Comparison of ENCODE assay signal across 1 cellular context in genomic region chr10:70648427-70648826, GRCh38.
A peak's percentile ranks its signal among the peaks of the same experiment; 100 is the strongest.
TF ChIP-seq lines count a peak whose summit lies in the region.

No MANE protein-coding gene starts in this region.

TF ChIP-seq in K562, 482 proteins besides CTCF, POLR2A, EP300 and RAD21 (continued from another document):
- TF ChIP-seq MLLT1 (IDR thresholded peaks at IDR 0.05) = no peak
- TF ChIP-seq, protein P1, sequence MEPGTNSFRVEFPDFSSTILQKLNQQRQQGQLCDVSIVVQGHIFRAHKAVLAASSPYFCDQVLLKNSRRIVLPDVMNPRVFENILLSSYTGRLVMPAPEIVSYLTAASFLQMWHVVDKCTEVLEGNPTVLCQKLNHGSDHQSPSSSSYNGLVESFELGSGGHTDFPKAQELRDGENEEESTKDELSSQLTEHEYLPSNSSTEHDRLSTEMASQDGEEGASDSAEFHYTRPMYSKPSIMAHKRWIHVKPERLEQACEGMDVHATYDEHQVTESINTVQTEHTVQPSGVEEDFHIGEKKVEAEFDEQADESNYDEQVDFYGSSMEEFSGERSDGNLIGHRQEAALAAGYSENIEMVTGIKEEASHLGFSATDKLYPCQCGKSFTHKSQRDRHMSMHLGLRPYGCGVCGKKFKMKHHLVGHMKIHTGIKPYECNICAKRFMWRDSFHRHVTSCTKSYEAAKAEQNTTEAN (CRISPR knock-in tag; IDR thresholded peaks at IDR 0.05) = no peak
- TF ChIP-seq MTF1 (CRISPR knock-in tag; IDR thresholded peaks at IDR 0.05; ENCODE audit: borderline replicate concordance) = no peak
- TF ChIP-seq XRCC5 (IDR thresholded peaks at IDR 0.05; ENCODE audit: low read depth, low read length) = no peak
- no peak for TF ChIP-seq ZSCAN29 (IDR thresholded peaks at IDR 0.05)
- no peak for TF ChIP-seq TBP (optimal IDR thresholded peaks at IDR 0.05; ENCODE audit: low read depth, low read length)
- TF ChIP-seq HDGF (IDR thresholded peaks at IDR 0.05) = no peak
- no peak for TF ChIP-seq BRF2 (IDR thresholded peaks at IDR 0.05; ENCODE audit: borderline replicate concordance, insufficient read depth, insufficient read length)
- TF ChIP-seq SMARCB1 (IDR thresholded peaks at IDR 0.05; ENCODE audit: insufficient read length, low read depth) = no peak
- no peak for TF ChIP-seq MAFK (IDR thresholded peaks at IDR 0.05; ENCODE audit: low read length)
- TF ChIP-seq, protein P2, sequence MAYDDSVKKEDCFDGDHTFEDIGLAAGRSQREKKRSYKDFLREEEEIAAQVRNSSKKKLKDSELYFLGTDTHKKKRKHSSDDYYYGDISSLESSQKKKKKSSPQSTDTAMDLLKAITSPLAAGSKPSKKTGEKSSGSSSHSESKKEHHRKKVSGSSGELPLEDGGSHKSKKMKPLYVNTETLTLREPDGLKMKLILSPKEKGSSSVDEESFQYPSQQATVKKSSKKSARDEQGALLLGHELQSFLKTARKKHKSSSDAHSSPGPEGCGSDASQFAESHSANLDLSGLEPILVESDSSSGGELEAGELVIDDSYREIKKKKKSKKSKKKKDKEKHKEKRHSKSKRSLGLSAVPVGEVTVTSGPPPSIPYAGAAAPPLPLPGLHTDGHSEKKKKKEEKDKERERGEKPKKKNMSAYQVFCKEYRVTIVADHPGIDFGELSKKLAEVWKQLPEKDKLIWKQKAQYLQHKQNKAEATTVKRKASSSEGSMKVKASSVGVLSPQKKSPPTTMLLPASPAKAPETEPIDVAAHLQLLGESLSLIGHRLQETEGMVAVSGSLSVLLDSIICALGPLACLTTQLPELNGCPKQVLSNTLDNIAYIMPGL (CRISPR knock-in tag; IDR thresholded peaks at IDR 0.05) = 0 out of 2 replicates have a peak, but pooled peaks have one; percentile 41
- no peak for TF ChIP-seq SRSF1 (IDR thresholded peaks at IDR 0.05; ENCODE audit: low read depth, low read length)
- TF ChIP-seq, protein P3, sequence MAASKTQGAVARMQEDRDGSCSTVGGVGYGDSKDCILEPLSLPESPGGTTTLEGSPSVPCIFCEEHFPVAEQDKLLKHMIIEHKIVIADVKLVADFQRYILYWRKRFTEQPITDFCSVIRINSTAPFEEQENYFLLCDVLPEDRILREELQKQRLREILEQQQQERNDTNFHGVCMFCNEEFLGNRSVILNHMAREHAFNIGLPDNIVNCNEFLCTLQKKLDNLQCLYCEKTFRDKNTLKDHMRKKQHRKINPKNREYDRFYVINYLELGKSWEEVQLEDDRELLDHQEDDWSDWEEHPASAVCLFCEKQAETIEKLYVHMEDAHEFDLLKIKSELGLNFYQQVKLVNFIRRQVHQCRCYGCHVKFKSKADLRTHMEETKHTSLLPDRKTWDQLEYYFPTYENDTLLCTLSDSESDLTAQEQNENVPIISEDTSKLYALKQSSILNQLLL (CRISPR knock-in tag; IDR thresholded peaks at IDR 0.05; ENCODE audit: borderline replicate concordance) = no peak
- no peak for TF ChIP-seq ZNF644 (tag; IDR thresholded peaks at IDR 0.05; ENCODE audit: low read depth)
- no peak for TF ChIP-seq NFYB (IDR thresholded peaks at IDR 0.05; ENCODE audit: extremely low read depth, insufficient read length)
- no peak for TF ChIP-seq CCAR2 (IDR thresholded peaks at IDR 0.05; ENCODE audit: low read depth, low read length)
- TF ChIP-seq TARDBP (IDR thresholded peaks at IDR 0.05) = no peak
- no peak for TF ChIP-seq MECOM (CRISPR knock-in tag; IDR thresholded peaks at IDR 0.05)
- TF ChIP-seq MAFG (tag; conservative IDR thresholded peaks at IDR 0.05) = no peak
- TF ChIP-seq ESRRA (IDR thresholded peaks at IDR 0.05; ENCODE audit: borderline replicate concordance, low read depth) = no peak
- TF ChIP-seq NFRKB (IDR thresholded peaks at IDR 0.05; ENCODE audit: low read depth) = no peak
- TF ChIP-seq HMG20B (CRISPR knock-in tag; IDR thresholded peaks at IDR 0.05) = no peak
- TF ChIP-seq SREBF1 (IDR thresholded peaks at IDR 0.05; ENCODE audit: borderline replicate concordance, low read depth, low read length) = no peak
- peak; percentile 95 for TF ChIP-seq CEBPZ (IDR thresholded peaks at IDR 0.05; ENCODE audit: borderline replicate concordance, low read depth, low read length)
- no peak for TF ChIP-seq ESRRB (CRISPR knock-in tag; IDR thresholded peaks at IDR 0.05; ENCODE audit: borderline replicate concordance)
- no peak for TF ChIP-seq FOXK1 (CRISPR knock-in tag; IDR thresholded peaks at IDR 0.05; ENCODE audit: borderline replicate concordance)
- no peak for TF ChIP-seq PHF20 (IDR thresholded peaks at IDR 0.05; ENCODE audit: partially characterized antibody)
- TF ChIP-seq ZKSCAN1 (IDR thresholded peaks at IDR 0.05; ENCODE audit: low read depth, low read length) = no peak
- no peak for TF ChIP-seq GABPB1 (CRISPR knock-in tag; IDR thresholded peaks at IDR 0.05)
- no peak for TF ChIP-seq IFI16 (CRISPR knock-in tag; IDR thresholded peaks at IDR 0.05)
- no peak for TF ChIP-seq PPARD (CRISPR knock-in tag; IDR thresholded peaks at IDR 0.05)
- TF ChIP-seq MTA1 (IDR thresholded peaks at IDR 0.05; ENCODE audit: borderline replicate concordance) = no peak
- no peak for TF ChIP-seq PURB (CRISPR knock-in tag; IDR thresholded peaks at IDR 0.05; ENCODE audit: low read depth)
- TF ChIP-seq ARNT (IDR thresholded peaks at IDR 0.05) = 0 out of 4 replicates have a peak, but pooled peaks of 1 of the 2 experiments have one; percentile 28
